Comparison of ENCODE assay signal across 8 cellular contexts in genomic region chr5:163506726-163507125, GRCh38. TPM values are rescaled to one million over a fixed set of nuclear protein-coding genes. Genes with fewer than 3 reads are reported as not detected.
DNase-seq lines count a peak whose midpoint lies in the region; FAIRE-seq and TF ChIP-seq lines count a peak whose summit lies in the region.

No MANE protein-coding gene starts in this region.

- no peaks in the 10 kb centered on the region for H3K36me3 ChIP-seq in right atrium auricular region
- H3K36me3 ChIP-seq in small intestine (ENCODE audit: control insufficient read depth in 2 of 2, insufficient read depth in 2 of 2, low read length in 2 of 2) = no peaks in the 10 kb centered on the region

- 0 to 2% (median 1%) methylated on average over 8 of the region's 8 CpGs for WGBS in small intestine, 3 donors

- peak overlapping the region; percentile 93 to 99 for H3K27ac ChIP-seq in right atrium auricular region
- H3K27ac ChIP-seq in small intestine (ENCODE audit: low read depth in 1 of 2, low read length in 1 of 2) = peak overlapping the region; percentile 58 to 98

- H3K9me3 ChIP-seq in right atrium auricular region (no peaks in the 10 kb centered on the region), small intestine (ENCODE audit: control insufficient read depth, low read depth) (no peaks in the 10 kb centered on the region)

- intact Hi-C loops in cardiac septum (cut with DNase I) = no loop called here

- DNase-seq in right atrium auricular region (ENCODE audit: low spot score) (no peak), cardiac septum (ENCODE audit: low spot score) (no peak), glomerular visceral epithelial cell (ENCODE audit: extremely low spot score) (peak; percentile 40), small intestine (peak; percentile 31), middle frontal gyrus (ENCODE audit: extremely low spot score, low spot score) (no peak), activated gamma-delta T cell (lab: John Stamatoyannopoulos, UW) (no peak)
- no peak for DNase-seq in central memory CD4-positive, alpha-beta T cell

- TF ChIP-seq CTCF in right atrium auricular region (IDR thresholded peaks at IDR 0.05) (no peak), WI38 (IDR thresholded peaks at IDR 0.05; ENCODE audit: low read depth, low read length) (no peak)

- peaks cover 0 to 49% of the 10 kb centered on the region in 2 donors for H3K4me1 ChIP-seq in right atrium auricular region
- H3K4me1 ChIP-seq in small intestine (ENCODE audit: control insufficient read depth in 2 of 2, insufficient read depth in 1 of 2, low read depth in 1 of 2, low read length in 1 of 2) = peaks cover 0 to 11% of the 10 kb centered on the region in 2 donors

- H3K27me3 ChIP-seq in right atrium auricular region (no peaks in the 10 kb centered on the region), small intestine (ENCODE audit: control insufficient read depth in 2 of 2, insufficient read depth in 2 of 2, low read length in 2 of 2) (no peaks in the 10 kb centered on the region)

- FAIRE-seq in small intestine (lab: Jason Lieb, UNC) = no peak

- H3K4me3 ChIP-seq in right atrium auricular region (peak overlapping the region; percentile 76 to 86), WI38 (ENCODE audit: low read depth, low read length) (peak overlapping the region; percentile 79), small intestine (ENCODE audit: low read depth in 1 of 2, low read length in 2 of 2) (peak overlapping the region; percentile 77 to 79)

RNA-seq across cellular contexts. Expression of gene MAT2B, which starts 1.3 kb away (rescaled TPM):
- 10 to 100 TPM; 47.6 to 84.7 TPM for total RNA-seq in right atrium auricular region
- total RNA-seq in cardiac septum = 45.2 TPM
- polyA plus RNA-seq in small intestine = 10 to 100 TPM; 71.5 to 89.9 (median 76.2) TPM

RNA-seq across cellular contexts. Expression of gene HMMR, which starts 46.3 kb away (rescaled TPM):
- total RNA-seq in right atrium auricular region (1 to 10 TPM in 1 of 2 donors, under 1 TPM in 1; 0.43 to 2.0 TPM), cardiac septum (0.46 TPM)
- 10 to 100 TPM in 1 of 3 donors, 1 to 10 TPM in 2; 1.1 to 22.5 (median 1.3) TPM for polyA plus RNA-seq in small intestine

RNA-seq across cellular contexts. Expression of gene NUDCD2, which starts 46.8 kb away (rescaled TPM):
- 1 to 10 TPM; 2.0 to 2.5 TPM for total RNA-seq in right atrium auricular region
- 16.2 TPM for total RNA-seq in cardiac septum
- polyA plus RNA-seq in small intestine = 10 to 100 TPM in 1 of 3 donors, 1 to 10 TPM in 2; 4.1 to 10.9 (median 4.2) TPM

Comparison
In these comparisons a context has a peak if more than half of its experiments do, and no peak if none do; other contexts are left out.
1. DNase-seq: peak in glomerular visceral epithelial cell (single experiment) and small intestine (single experiment); none in right atrium auricular region (single experiment), cardiac septum (single experiment), central memory CD4-positive, alpha-beta T cell (single experiment), middle frontal gyrus (single experiment) and activated gamma-delta T cell (single experiment).
2. Peak in every context shown above with its lines, with median percentiles within 50 percentile points of each other: H3K4me3 ChIP-seq.